2 cellular contexts compared by ENCODE assay signal in the genomic region with DNA sequence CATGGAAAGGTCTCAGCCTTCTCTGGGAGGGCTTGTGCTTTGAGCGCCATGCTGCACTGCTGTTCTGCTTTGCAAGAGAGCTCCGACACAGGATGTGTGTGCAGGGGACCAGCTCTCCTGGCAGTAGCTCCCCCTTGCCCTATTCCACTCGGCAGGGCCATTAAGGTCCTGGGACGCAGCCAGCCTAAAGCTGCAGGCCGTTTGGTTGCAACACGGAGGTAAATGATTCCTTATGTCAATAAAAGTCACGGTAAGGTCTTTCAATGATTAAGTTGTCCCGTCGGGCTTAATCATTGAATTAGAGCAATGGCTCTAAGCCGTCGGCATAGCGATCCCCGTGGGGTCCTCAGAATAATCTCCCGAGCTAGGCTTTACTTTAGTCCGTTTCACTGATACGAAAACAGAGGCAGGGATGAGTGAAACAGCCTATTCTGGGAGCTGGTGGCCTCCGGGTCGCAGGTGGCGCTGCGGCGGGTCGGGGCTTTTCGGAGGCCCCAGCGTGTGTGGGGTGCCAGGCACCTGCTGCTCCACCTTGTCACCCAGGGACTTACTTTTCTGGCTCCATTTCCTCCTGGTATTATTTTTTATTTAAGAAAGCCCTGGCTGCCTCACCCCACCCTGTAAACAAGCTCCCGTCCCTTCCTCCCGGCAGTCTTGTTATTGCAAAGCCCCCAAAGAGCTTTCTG.
TF ChIP-seq lines count a peak whose summit lies in the region.

No MANE protein-coding gene starts in this region.

TF ChIP-seq in SK-N-SH, 30 proteins besides CTCF, POLR2A, EP300 and RAD21 (continued from another document):
- TF ChIP-seq, protein P1, sequence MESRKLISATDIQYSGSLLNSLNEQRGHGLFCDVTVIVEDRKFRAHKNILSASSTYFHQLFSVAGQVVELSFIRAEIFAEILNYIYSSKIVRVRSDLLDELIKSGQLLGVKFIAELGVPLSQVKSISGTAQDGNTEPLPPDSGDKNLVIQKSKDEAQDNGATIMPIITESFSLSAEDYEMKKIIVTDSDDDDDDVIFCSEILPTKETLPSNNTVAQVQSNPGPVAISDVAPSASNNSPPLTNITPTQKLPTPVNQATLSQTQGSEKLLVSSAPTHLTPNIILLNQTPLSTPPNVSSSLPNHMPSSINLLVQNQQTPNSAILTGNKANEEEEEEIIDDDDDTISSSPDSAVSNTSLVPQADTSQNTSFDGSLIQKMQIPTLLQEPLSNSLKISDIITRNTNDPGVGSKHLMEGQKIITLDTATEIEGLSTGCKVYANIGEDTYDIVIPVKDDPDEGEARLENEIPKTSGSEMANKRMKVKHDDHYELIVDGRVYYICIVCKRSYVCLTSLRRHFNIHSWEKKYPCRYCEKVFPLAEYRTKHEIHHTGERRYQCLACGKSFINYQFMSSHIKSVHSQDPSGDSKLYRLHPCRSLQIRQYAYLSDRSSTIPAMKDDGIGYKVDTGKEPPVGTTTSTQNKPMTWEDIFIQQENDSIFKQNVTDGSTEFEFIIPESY (IDR thresholded peaks at IDR 0.05; ENCODE audit: borderline replicate concordance, low read depth) = no peak
- TF ChIP-seq, protein P2, sequence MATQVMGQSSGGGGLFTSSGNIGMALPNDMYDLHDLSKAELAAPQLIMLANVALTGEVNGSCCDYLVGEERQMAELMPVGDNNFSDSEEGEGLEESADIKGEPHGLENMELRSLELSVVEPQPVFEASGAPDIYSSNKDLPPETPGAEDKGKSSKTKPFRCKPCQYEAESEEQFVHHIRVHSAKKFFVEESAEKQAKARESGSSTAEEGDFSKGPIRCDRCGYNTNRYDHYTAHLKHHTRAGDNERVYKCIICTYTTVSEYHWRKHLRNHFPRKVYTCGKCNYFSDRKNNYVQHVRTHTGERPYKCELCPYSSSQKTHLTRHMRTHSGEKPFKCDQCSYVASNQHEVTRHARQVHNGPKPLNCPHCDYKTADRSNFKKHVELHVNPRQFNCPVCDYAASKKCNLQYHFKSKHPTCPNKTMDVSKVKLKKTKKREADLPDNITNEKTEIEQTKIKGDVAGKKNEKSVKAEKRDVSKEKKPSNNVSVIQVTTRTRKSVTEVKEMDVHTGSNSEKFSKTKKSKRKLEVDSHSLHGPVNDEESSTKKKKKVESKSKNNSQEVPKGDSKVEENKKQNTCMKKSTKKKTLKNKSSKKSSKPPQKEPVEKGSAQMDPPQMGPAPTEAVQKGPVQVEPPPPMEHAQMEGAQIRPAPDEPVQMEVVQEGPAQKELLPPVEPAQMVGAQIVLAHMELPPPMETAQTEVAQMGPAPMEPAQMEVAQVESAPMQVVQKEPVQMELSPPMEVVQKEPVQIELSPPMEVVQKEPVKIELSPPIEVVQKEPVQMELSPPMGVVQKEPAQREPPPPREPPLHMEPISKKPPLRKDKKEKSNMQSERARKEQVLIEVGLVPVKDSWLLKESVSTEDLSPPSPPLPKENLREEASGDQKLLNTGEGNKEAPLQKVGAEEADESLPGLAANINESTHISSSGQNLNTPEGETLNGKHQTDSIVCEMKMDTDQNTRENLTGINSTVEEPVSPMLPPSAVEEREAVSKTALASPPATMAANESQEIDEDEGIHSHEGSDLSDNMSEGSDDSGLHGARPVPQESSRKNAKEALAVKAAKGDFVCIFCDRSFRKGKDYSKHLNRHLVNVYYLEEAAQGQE (IDR thresholded peaks at IDR 0.05; ENCODE audit: low read depth, low read length) = no peak
- no peak for TF ChIP-seq EZH2phosphoT487 (IDR thresholded peaks at IDR 0.05; ENCODE audit: borderline replicate concordance, low read depth)
- TF ChIP-seq, protein P3, sequence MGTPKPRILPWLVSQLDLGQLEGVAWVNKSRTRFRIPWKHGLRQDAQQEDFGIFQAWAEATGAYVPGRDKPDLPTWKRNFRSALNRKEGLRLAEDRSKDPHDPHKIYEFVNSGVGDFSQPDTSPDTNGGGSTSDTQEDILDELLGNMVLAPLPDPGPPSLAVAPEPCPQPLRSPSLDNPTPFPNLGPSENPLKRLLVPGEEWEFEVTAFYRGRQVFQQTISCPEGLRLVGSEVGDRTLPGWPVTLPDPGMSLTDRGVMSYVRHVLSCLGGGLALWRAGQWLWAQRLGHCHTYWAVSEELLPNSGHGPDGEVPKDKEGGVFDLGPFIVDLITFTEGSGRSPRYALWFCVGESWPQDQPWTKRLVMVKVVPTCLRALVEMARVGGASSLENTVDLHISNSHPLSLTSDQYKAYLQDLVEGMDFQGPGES (IDR thresholded peaks at IDR 0.05; ENCODE audit: low read depth, low read length) = no peak
- TF ChIP-seq POLR2AphosphoS5 (IDR thresholded peaks at IDR 0.05; ENCODE audit: low read depth, low read length) = no peak
- no peak for TF ChIP-seq TEAD4 (IDR thresholded peaks at IDR 0.05; ENCODE audit: borderline replicate concordance, insufficient read depth)
- TF ChIP-seq, protein P4, sequence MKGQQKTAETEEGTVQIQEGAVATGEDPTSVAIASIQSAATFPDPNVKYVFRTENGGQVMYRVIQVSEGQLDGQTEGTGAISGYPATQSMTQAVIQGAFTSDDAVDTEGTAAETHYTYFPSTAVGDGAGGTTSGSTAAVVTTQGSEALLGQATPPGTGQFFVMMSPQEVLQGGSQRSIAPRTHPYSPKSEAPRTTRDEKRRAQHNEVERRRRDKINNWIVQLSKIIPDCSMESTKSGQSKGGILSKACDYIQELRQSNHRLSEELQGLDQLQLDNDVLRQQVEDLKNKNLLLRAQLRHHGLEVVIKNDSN (IDR thresholded peaks at IDR 0.05; ENCODE audit: borderline replicate concordance, low read depth) = no peak
- no peak for TF ChIP-seq MEF2A (IDR thresholded peaks at IDR 0.05; ENCODE audit: borderline replicate concordance, low read depth)
- no peak for TF ChIP-seq CHD2 (IDR thresholded peaks at IDR 0.05; ENCODE audit: low read length, partially characterized antibody)
- TF ChIP-seq ELF1 (IDR thresholded peaks at IDR 0.05) = no peak
- TF ChIP-seq RFX5 (IDR thresholded peaks at IDR 0.05; ENCODE audit: low read length) = no peak

TF ChIP-seq in SK-N-SH treated with all-trans-retinoic acid at 6 μM for 48 hours, 23 proteins besides CTCF, POLR2A, EP300 and RAD21 (continued from another document):
- TF ChIP-seq, protein P5, sequence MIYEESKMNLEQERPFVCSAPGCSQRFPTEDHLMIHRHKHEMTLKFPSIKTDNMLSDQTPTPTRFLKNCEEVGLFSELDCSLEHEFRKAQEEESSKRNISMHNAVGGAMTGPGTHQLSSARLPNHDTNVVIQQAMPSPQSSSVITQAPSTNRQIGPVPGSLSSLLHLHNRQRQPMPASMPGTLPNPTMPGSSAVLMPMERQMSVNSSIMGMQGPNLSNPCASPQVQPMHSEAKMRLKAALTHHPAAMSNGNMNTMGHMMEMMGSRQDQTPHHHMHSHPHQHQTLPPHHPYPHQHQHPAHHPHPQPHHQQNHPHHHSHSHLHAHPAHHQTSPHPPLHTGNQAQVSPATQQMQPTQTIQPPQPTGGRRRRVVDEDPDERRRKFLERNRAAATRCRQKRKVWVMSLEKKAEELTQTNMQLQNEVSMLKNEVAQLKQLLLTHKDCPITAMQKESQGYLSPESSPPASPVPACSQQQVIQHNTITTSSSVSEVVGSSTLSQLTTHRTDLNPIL (CRISPR knock-in tag; IDR thresholded peaks at IDR 0.05; ENCODE audit: low read depth) = no peak
- TF ChIP-seq GLIS3 (CRISPR knock-in tag; IDR thresholded peaks at IDR 0.05) (no peak), ZFP3 (CRISPR knock-in tag; IDR thresholded peaks at IDR 0.05) (no peak), RARB (CRISPR knock-in tag; IDR thresholded peaks at IDR 0.05) (no peak)
- TF ChIP-seq, protein P6, sequence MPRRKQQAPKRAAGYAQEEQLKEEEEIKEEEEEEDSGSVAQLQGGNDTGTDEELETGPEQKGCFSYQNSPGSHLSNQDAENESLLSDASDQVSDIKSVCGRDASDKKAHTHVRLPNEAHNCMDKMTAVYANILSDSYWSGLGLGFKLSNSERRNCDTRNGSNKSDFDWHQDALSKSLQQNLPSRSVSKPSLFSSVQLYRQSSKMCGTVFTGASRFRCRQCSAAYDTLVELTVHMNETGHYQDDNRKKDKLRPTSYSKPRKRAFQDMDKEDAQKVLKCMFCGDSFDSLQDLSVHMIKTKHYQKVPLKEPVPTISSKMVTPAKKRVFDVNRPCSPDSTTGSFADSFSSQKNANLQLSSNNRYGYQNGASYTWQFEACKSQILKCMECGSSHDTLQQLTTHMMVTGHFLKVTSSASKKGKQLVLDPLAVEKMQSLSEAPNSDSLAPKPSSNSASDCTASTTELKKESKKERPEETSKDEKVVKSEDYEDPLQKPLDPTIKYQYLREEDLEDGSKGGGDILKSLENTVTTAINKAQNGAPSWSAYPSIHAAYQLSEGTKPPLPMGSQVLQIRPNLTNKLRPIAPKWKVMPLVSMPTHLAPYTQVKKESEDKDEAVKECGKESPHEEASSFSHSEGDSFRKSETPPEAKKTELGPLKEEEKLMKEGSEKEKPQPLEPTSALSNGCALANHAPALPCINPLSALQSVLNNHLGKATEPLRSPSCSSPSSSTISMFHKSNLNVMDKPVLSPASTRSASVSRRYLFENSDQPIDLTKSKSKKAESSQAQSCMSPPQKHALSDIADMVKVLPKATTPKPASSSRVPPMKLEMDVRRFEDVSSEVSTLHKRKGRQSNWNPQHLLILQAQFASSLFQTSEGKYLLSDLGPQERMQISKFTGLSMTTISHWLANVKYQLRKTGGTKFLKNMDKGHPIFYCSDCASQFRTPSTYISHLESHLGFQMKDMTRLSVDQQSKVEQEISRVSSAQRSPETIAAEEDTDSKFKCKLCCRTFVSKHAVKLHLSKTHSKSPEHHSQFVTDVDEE (CRISPR knock-in tag; IDR thresholded peaks at IDR 0.05) = no peak
- TF ChIP-seq, protein P7, sequence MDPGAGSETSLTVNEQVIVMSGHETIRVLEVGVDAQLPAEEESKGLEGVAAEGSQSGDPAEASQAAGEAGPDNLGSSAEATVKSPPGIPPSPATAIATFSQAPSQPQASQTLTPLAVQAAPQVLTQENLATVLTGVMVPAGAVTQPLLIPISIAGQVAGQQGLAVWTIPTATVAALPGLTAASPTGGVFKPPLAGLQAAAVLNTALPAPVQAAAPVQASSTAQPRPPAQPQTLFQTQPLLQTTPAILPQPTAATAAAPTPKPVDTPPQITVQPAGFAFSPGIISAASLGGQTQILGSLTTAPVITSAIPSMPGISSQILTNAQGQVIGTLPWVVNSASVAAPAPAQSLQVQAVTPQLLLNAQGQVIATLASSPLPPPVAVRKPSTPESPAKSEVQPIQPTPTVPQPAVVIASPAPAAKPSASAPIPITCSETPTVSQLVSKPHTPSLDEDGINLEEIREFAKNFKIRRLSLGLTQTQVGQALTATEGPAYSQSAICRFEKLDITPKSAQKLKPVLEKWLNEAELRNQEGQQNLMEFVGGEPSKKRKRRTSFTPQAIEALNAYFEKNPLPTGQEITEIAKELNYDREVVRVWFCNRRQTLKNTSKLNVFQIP (CRISPR knock-in tag; IDR thresholded peaks at IDR 0.05; ENCODE audit: borderline replicate concordance, low read depth) = no peak
